Comparison of ENCODE assay signal across 25 cellular contexts in the genomic region with DNA sequence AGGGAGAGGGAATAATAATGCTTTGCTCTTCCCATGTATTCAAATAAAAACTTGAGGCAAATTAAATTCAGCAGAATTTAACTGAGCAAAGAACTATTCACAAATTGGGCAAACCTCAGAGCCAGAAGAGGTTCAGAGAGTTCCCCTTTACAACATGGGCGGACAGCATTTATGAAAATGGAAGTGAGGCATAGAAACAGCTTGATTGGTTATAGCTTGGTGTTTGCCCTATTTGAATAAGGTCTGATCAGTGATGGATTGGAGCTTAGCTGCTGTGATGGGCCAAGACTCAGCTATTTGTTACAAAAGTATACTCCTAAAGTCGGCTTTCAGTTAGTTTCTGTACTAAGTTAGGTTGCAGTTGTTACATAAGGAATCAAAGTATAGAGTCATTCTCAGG.
"Had no signal": no experiment of that assay in that cellular context is flagged by ENCODE, and none has a peak within 500 bp of the region (broad histone marks: within the 10 kb centered on the region; RNA-seq: fewer than 3 reads in every experiment).

No MANE protein-coding gene starts in this region.

- H3K9me3 Mint-ChIP-seq: activated naive CD4-positive, alpha-beta T cell treated with anti-CD3 and anti-CD28 coated beads, Interleukin-2, amount 50 U/mL, for 24 hours; T-cell; T-helper 2 cell treated with Interferon-gamma antibody and Interleukin-4, amounts not matched to agents 5 μg/mL and 100 μg/mL, for 36 hours had no signal

- H3K36me3 ChIP-seq: thyroid gland had no signal

- H3K4me3 Mint-ChIP-seq: activated CD8-positive, alpha-beta T cell treated with anti-CD3 and anti-CD28 coated beads, Interleukin-2, amount 10 ng/mL, durations not matched to agents 7 days and 5 days; activated naive CD4-positive, alpha-beta T cell treated with anti-CD3 and anti-CD28 coated beads, Interleukin-2, amount 50 U/mL, for 24 hours; T-cell; T-helper 2 cell treated with Interferon-gamma antibody and Interleukin-4, amounts not matched to agents 5 μg/mL and 100 μg/mL, for 36 hours had no signal

- H3K4me1 ChIP-seq: body of pancreas, thyroid gland had no signal

- H3K4me1 Mint-ChIP-seq: activated naive CD4-positive, alpha-beta T cell treated with anti-CD3 and anti-CD28 coated beads, Interleukin-2, amount 50 U/mL, for 24 hours; T-cell had no signal

- H3K27ac Mint-ChIP-seq: activated CD8-positive, alpha-beta T cell treated with anti-CD3 and anti-CD28 coated beads, Interleukin-2, amount 10 ng/mL, durations not matched to agents 7 days and 5 days; activated naive CD4-positive, alpha-beta T cell treated with anti-CD3 and anti-CD28 coated beads, Interleukin-2, amount 50 U/mL, for 24 hours; T-cell; T-helper 2 cell treated with Interferon-gamma antibody and Interleukin-4, amounts not matched to agents 5 μg/mL and 100 μg/mL, for 36 hours had no signal

- H3K27me3 ChIP-seq: body of pancreas, thyroid gland had no signal

- H3K4me2 ChIP-seq: hepatocyte had no signal

- H3K9me3 ChIP-seq: body of pancreas, thyroid gland had no signal

- H2AFZ ChIP-seq: hepatocyte had no signal

- H3K27ac ChIP-seq: body of pancreas, thyroid gland had no signal

- H3K4me3 ChIP-seq: body of pancreas, hepatocyte, smooth muscle cell, thyroid gland had no signal

- H3K36me3 Mint-ChIP-seq: activated naive CD4-positive, alpha-beta T cell treated with anti-CD3 and anti-CD28 coated beads, Interleukin-2, amount 50 U/mL, for 24 hours; T-cell had no signal

- ATAC-seq: activated CD8-positive, alpha-beta T cell treated with anti-CD3 and anti-CD28 coated beads, Interleukin-2, amount 10 ng/mL, durations not matched to agents 7 days and 5 days; T-cell had no signal

- DNase-seq: activated CD4-positive, alpha-beta T cell treated with anti-CD3 and anti-CD28 coated beads for 1 hour; activated CD4-positive, alpha-beta T cell treated with anti-CD3 and anti-CD28 coated beads, Interleukin-2, amount 50 U/mL, for 1 hour; activated CD8-positive, alpha-beta T cell treated with anti-CD3 and anti-CD28 coated beads, Interleukin-2, amount 10 ng/mL, durations not matched to agents 7 days and 5 days; activated gamma-delta T cell treated with Interleukin-2 at 50 U/mL for 16 hours; activated T-cell treated with anti-CD3 and anti-CD28 coated beads, Interleukin-2, amount 50 U/mL, for 1 hour; anterior cingulate cortex; body of pancreas; central memory CD4-positive, alpha-beta T cell; effector memory CD4-positive, alpha-beta T cell; glutamatergic neuron; left ventricle myocardium superior; mammary epithelial cell; midbrain; occipital lobe; posterior cingulate gyrus; stimulated activated CD4-positive, alpha-beta T cell treated with anti-CD3 and anti-CD28 coated beads, Interleukin-15, amount 100 ng/mL, for 24 hours; stimulated activated CD4-positive, alpha-beta T cell treated with anti-CD3 and anti-CD28 coated beads, Interleukin-2, amount 100 ng/mL, for 48 hours; stimulated activated CD8-positive, alpha-beta memory T cell treated with anti-CD3 and anti-CD28 coated beads, Interleukin-4, amount 100 ng/mL, for 48 hours; stimulated activated naive CD4-positive, alpha-beta T cell; T-cell; thyroid gland had no signal
